ENCODE assay signal across 8 cellular contexts in the genomic region with DNA sequence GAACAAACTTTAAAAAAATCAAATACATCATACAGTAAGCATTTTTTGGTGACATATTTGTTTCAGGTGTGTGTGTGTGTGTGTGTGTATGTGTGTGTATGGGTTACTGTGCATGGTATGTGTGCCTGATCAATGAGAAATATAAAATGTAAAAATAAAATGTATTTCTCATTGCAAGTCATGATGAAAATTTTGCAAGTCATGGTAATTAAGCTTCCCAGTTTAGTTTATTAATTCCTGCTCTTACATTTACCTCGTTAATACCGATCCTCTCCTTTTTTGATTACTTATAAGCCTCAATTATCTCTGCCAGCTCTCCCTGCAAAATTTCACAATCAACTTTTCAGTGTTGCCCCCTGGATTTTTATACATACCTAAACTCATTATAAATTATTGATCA.
"Had no signal": no experiment of that assay in that cellular context is flagged by ENCODE, and none has a peak within 500 bp of the region (broad histone marks: within the 10 kb centered on the region; RNA-seq: fewer than 3 reads in every experiment).

No MANE protein-coding gene starts in this region.

- DNase-seq: GDM1, GF-D8 had no signal

- H3K4me3 ChIP-seq: GM12878 had no signal

- ATAC-seq: GM12878 had no signal

- FAIRE-seq: G401.6, GM12878, GM12891, GM12892, GM18507, GM19239 had no signal
